ENCODE assay signal across 29 cellular contexts in the genomic region with DNA sequence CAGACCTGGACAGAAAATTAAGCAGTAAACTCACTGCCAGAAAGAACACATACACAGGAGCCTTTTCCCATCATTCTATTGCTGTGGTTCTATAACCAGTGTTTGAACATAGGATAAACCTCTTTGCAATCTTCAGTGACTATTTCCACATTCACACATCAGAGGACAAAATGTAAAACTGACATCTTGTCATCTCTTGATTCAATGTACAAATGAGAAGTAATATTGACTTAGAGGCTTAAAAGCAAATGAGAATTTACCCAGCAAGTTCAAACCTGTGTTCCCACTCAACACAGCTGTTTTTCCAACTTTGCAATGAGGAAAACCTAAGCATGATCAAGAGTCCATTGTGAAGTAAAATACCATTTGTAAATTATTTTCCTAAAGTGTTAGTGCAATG.
"Had no signal": no experiment of that assay in that cellular context is flagged by ENCODE, and none has a peak within 500 bp of the region (broad histone marks: within the 10 kb centered on the region; RNA-seq: fewer than 3 reads in every experiment).

No MANE protein-coding gene starts in this region.

- ATAC-seq: effector memory CD8-positive, alpha-beta T cell; esophagus mucosa; gastrocnemius medialis; heart right ventricle; left colon; left lung; left ventricle myocardium superior; lower lobe of right lung; mucosa of descending colon had no signal

- FAIRE-seq: endometrium, islet of Langerhans, keratinocyte had no signal

- H3K36me3 Mint-ChIP-seq: mesothelial cell of epicardium, naive B cell had no signal

- H3K4me3 ChIP-seq: colonic mucosa, esophagus squamous epithelium, gastrocnemius medialis, heart right ventricle, left lung, lower lobe of right lung, mucosa of descending colon had no signal

- H3K27ac ChIP-seq: colonic mucosa, epithelial cell of prostate, esophagus squamous epithelium, gastrocnemius medialis, heart right ventricle, left lung, lower lobe of right lung had no signal

- H3K4me3 Mint-ChIP-seq: dendritic cell treated with granulocyte-macrophage colony-stimulating factor and Interleukin-4, amounts not matched to agents 40 ng/mL and 50 ng/mL, for 4 days; effector memory CD8-positive, alpha-beta T cell; endodermal cell; mesothelial cell of epicardium; naive B cell had no signal

- H3K27me3 Mint-ChIP-seq: dendritic cell treated with granulocyte-macrophage colony-stimulating factor and Interleukin-4, amounts not matched to agents 40 ng/mL and 50 ng/mL, for 4 days; effector memory CD8-positive, alpha-beta T cell; naive B cell had no signal

- H3K4me1 Mint-ChIP-seq: naive B cell had no signal

- H3K36me3 ChIP-seq: colonic mucosa, esophagus squamous epithelium, gastrocnemius medialis, heart right ventricle, left lung, lower lobe of right lung had no signal

- H3K9me3 ChIP-seq: colonic mucosa, gastrocnemius medialis, heart right ventricle, left lung, lower lobe of right lung had no signal

- H3K27ac Mint-ChIP-seq: dendritic cell treated with granulocyte-macrophage colony-stimulating factor and Interleukin-4, amounts not matched to agents 40 ng/mL and 50 ng/mL, for 4 days; effector memory CD8-positive, alpha-beta T cell; endodermal cell; mesothelial cell of epicardium; naive B cell had no signal

- H3K4me1 ChIP-seq: colonic mucosa, esophagus squamous epithelium, gastrocnemius medialis, heart right ventricle, left lung, lower lobe of right lung had no signal

- DNase-seq: colonic mucosa; cortex of kidney; effector CD8-positive, alpha-beta T cell; effector memory CD8-positive, alpha-beta T cell; endodermal cell; erythroblast; esophagus squamous epithelium; foreskin fibroblast; foreskin melanocyte; gastrocnemius medialis; glutamatergic neuron; head of caudate nucleus; heart right ventricle; hippocampal formation; kidney glomerular epithelial cell; left colon; left lung; left ventricle myocardium superior; lower lobe of right lung; mesenchymal stem cell; mucosa of descending colon; naive B cell had no signal

- H3K27me3 ChIP-seq: colonic mucosa, esophagus squamous epithelium, gastrocnemius medialis, heart right ventricle, left lung had no signal
